ENCODE assay signal across 9 cellular contexts in the genomic region with DNA sequence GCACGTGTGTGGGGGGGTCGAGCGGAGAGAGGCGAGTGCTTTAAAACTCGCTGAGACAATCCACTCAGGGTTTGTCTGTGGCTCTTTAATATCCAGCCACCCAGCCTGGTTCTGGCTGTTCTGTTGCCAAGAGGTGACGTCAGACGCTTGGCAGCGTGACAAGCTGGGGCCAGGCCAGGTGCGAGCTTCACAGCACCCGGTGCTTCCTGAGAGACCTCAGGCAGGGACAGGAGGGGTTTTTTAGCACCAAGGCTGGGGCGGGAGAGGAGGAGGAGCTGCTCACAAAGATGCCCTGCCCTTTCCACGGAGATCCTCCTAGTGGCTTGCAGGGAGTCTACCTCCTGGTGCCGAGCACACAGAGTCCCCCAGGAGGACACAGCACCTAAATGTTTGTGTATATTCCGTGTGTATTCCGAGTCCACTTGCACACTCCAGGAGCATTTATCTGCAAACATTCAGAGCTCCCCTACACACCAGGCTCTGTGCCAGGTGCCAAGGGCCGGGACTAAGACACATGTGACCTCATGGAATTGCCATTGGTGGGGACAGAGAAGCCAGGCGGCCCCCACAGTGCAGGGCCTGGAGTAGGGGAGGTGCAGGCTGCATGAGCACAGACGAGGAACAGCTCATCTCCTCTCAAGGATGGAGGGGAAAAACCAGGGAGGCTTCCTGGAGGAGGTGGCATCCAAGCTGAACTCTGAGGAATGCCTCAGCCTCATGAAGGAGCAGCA.
DNase-seq lines count a peak whose midpoint lies in the region; ATAC-seq lines count a peak whose summit lies in the region.
"Had no signal": no experiment of that assay in that cellular context is flagged by ENCODE, and none has a peak within 500 bp of the region (broad histone marks: within the 10 kb centered on the region; RNA-seq: fewer than 3 reads in every experiment).

No MANE protein-coding gene starts in this region.

- peaks cover 0 to 17% of the 10 kb centered on the region in 2 donors for H3K27me3 Mint-ChIP-seq in T-cell

- no peaks in the 10 kb centered on the region for H3K4me1 Mint-ChIP-seq in T-cell

- peak in 12 of 14 donors; percentile 3 to 85 (median 56) for DNase-seq in C1 segment of cervical spinal cord (lab: John Stamatoyannopoulos, UW)
- DNase-seq in M059J (ENCODE audit: low read depth), result peak; percentile 38
- DNase-seq in T-cell, result peak in 20 of 34 experiments; percentile 1 to 54 (median 14)
- peak; percentile 72 for DNase-seq in kidney tubule cell (ENCODE audit: low spot score)
- DNase-seq in SKM-1 treated with dmso at 0.1 percent for 144 hours (lab: John Stamatoyannopoulos, UW; ENCODE audit: unreplicated experiment), result no peak

- POLR2A ChIA-PET in T-cell (lab: Charles Lee), result interaction anchor here in 1 of 2 donors (1.0 kb wide), 1 partner anchor 18 kb away, joined by 3 read pairs; no protein-coding TSS in a partner anchor

- CTCF ChIA-PET in T-cell (lab: Charles Lee), result interaction anchor here in 1 of 2 donors (0.6 kb wide), 1 partner anchor 988 kb away, joined by 3 read pairs; no protein-coding TSS in a partner anchor

- H3K4me3 Mint-ChIP-seq in T-cell, result no peak overlapping the region

- no peaks in the 10 kb centered on the region for H3K36me3 Mint-ChIP-seq in T-cell

- no peak overlapping the region for H3K27ac Mint-ChIP-seq in T-cell

- H3K9me3 Mint-ChIP-seq in T-cell, result no peaks in the 10 kb centered on the region

- peak in 1 of 4 experiments; percentile 63 for ATAC-seq in T-cell (replicated peaks in 1 of 4)
- ATAC-seq in HG03196 (IDR thresholded peaks at IDR 0.05; ENCODE audit: unreplicated experiment), result no peak
- ATAC-seq in GM19351 (IDR thresholded peaks at IDR 0.05; ENCODE audit: unreplicated experiment), result no peak
- ATAC-seq in HG02588 (IDR thresholded peaks at IDR 0.05; ENCODE audit: unreplicated experiment), result no peak
- ATAC-seq: GM12878 had no signal
